In genomic region chr12:104741072-104741471, GRCh38 we compare ENCODE assay signal across 9 cellular contexts.
DNase-seq lines count a peak whose midpoint lies in the region; ATAC-seq and TF ChIP-seq lines count a peak whose summit lies in the region.
"Had no signal": no experiment of that assay in that cellular context is flagged by ENCODE, and none has a peak within 500 bp of the region (broad histone marks: within the 10 kb centered on the region; RNA-seq: fewer than 3 reads in every experiment).

No MANE protein-coding gene starts in this region.

- peak overlapping the region; percentile 60 for H3K4me3 Mint-ChIP-seq in activated CD4-positive, alpha-beta T cell treated with anti-CD3 and anti-CD28 coated beads, Interleukin-2, amount 10 ng/mL, durations not matched to agents 7 days and 5 days
- peak overlapping the region; percentile 51 for H3K4me3 Mint-ChIP-seq in activated CD8-positive, alpha-beta T cell treated with anti-CD3 and anti-CD28 coated beads for 36 hours
- peak overlapping the region; percentile 50 to 72 for H3K4me3 Mint-ChIP-seq in stimulated activated naive B cell treated with anti-CD40 and anti-IgM and Interleukin-4, amounts not matched to agents 10 μg/mL and 1 μg/mL and 100 μg/mL, for 72 hours

- POLR2A ChIA-PET in activated CD4-positive, alpha-beta T cell treated with anti-CD3 and anti-CD28 coated beads, Interleukin-2, amount 10 ng/mL, durations not matched to agents 7 days and 5 days (lab: Charles Lee): no interaction called here
- POLR2A ChIA-PET in activated CD8-positive, alpha-beta T cell treated with anti-CD3 and anti-CD28 coated beads for 36 hours (lab: Charles Lee): no interaction called here

- H3K27ac Mint-ChIP-seq in activated CD4-positive, alpha-beta T cell treated with anti-CD3 and anti-CD28 coated beads, Interleukin-2, amount 10 ng/mL, durations not matched to agents 7 days and 5 days: peak overlapping the region; percentile 90
- peak overlapping the region; percentile 86 for H3K27ac Mint-ChIP-seq in activated CD8-positive, alpha-beta T cell treated with anti-CD3 and anti-CD28 coated beads for 36 hours
- H3K27ac Mint-ChIP-seq in stimulated activated naive B cell treated with anti-CD40 and anti-IgM and Interleukin-4, amounts not matched to agents 10 μg/mL and 1 μg/mL and 100 μg/mL, for 72 hours: peak overlapping the region; percentile 85

- intact Hi-C loops in activated CD8-positive, alpha-beta T cell treated with anti-CD3 and anti-CD28 coated beads for 36 hours (cut with micrococcal nuclease): no loop called here

- no peak for TF ChIP-seq CTCF in activated CD8-positive, alpha-beta T cell treated with anti-CD3 and anti-CD28 coated beads for 36 hours (IDR thresholded peaks at IDR 0.05)

- peaks cover 75% of the 10 kb centered on the region for H3K4me1 Mint-ChIP-seq in activated CD4-positive, alpha-beta T cell treated with anti-CD3 and anti-CD28 coated beads, Interleukin-2, amount 10 ng/mL, durations not matched to agents 7 days and 5 days
- H3K4me1 Mint-ChIP-seq in activated CD8-positive, alpha-beta T cell treated with anti-CD3 and anti-CD28 coated beads for 36 hours (ENCODE audit: low read depth): peaks cover 61% of the 10 kb centered on the region
- H3K4me1 Mint-ChIP-seq in stimulated activated naive B cell treated with anti-CD40 and anti-IgM and Interleukin-4, amounts not matched to agents 10 μg/mL and 1 μg/mL and 100 μg/mL, for 72 hours: peaks cover 83 to 100% of the 10 kb centered on the region in 2 donors

- no peaks in the 10 kb centered on the region for H3K27me3 Mint-ChIP-seq in activated CD4-positive, alpha-beta T cell treated with anti-CD3 and anti-CD28 coated beads, Interleukin-2, amount 10 ng/mL, durations not matched to agents 7 days and 5 days
- H3K27me3 Mint-ChIP-seq in activated CD8-positive, alpha-beta T cell treated with anti-CD3 and anti-CD28 coated beads for 36 hours: no peaks in the 10 kb centered on the region
- no peaks in the 10 kb centered on the region for H3K27me3 Mint-ChIP-seq in stimulated activated naive B cell treated with anti-CD40 and anti-IgM and Interleukin-4, amounts not matched to agents 10 μg/mL and 1 μg/mL and 100 μg/mL, for 72 hours

- peak; percentile 26 for ATAC-seq in HG02798 (IDR thresholded peaks at IDR 0.05; ENCODE audit: poor library complexity, unreplicated experiment)
- peak; percentile 60 for ATAC-seq in activated CD8-positive, alpha-beta T cell treated with anti-CD3 and anti-CD28 coated beads for 36 hours
- ATAC-seq in stimulated activated naive B cell treated with anti-CD40 and anti-IgM and Interleukin-4, amounts not matched to agents 10 μg/mL and 1 μg/mL and 100 μg/mL, for 72 hours (replicated peaks): peak; percentile 8 to 22

- DNase-seq in activated CD4-positive, alpha-beta T cell treated with anti-CD3 and anti-CD28 coated beads, Interleukin-2, amount 10 ng/mL, durations not matched to agents 7 days and 5 days: no peak
- DNase-seq in activated CD4-positive, alpha-beta T cell treated with anti-CD3 and anti-CD28 coated beads, Interleukin-2, amount 50 U/mL, for 1 hour: no peak
- DNase-seq in activated CD8-positive, alpha-beta T cell treated with anti-CD3 and anti-CD28 coated beads for 36 hours: no peak
- DNase-seq in stimulated activated naive B cell treated with anti-CD40 and anti-IgM and Interleukin-4, amounts not matched to agents 10 μg/mL and 1 μg/mL and 100 μg/mL, for 72 hours: no peak
- no peak for DNase-seq in inferior parietal cortex (ENCODE audit: extremely low spot score)
- DNase-seq in activated effector memory CD4-positive, alpha-beta T cell treated with Interleukin-2 at 50 U/mL for 16 hours: no peak
- DNase-seq in NOMO-1 treated with dmso at 0.1 percent for 144 hours (lab: John Stamatoyannopoulos, UW; ENCODE audit: unreplicated experiment): no peak
- DNase-seq: NCI-H2081 treated with DMSO at 0.1 percent for 48 hours had no signal

- no peaks in the 10 kb centered on the region for H3K9me3 Mint-ChIP-seq in activated CD4-positive, alpha-beta T cell treated with anti-CD3 and anti-CD28 coated beads, Interleukin-2, amount 10 ng/mL, durations not matched to agents 7 days and 5 days
- no peaks in the 10 kb centered on the region for H3K9me3 Mint-ChIP-seq in activated CD8-positive, alpha-beta T cell treated with anti-CD3 and anti-CD28 coated beads for 36 hours
- H3K9me3 Mint-ChIP-seq in stimulated activated naive B cell treated with anti-CD40 and anti-IgM and Interleukin-4, amounts not matched to agents 10 μg/mL and 1 μg/mL and 100 μg/mL, for 72 hours: peaks cover 3 to 4% of the 10 kb centered on the region in 2 donors

- H3K36me3 Mint-ChIP-seq in activated CD4-positive, alpha-beta T cell treated with anti-CD3 and anti-CD28 coated beads, Interleukin-2, amount 10 ng/mL, durations not matched to agents 7 days and 5 days (ENCODE audit: low read depth): peaks cover 8% of the 10 kb centered on the region
- H3K36me3 Mint-ChIP-seq in activated CD8-positive, alpha-beta T cell treated with anti-CD3 and anti-CD28 coated beads for 36 hours (ENCODE audit: low read depth): peaks cover 2% of the 10 kb centered on the region
- H3K36me3 Mint-ChIP-seq in stimulated activated naive B cell treated with anti-CD40 and anti-IgM and Interleukin-4, amounts not matched to agents 10 μg/mL and 1 μg/mL and 100 μg/mL, for 72 hours: peaks cover 22 to 61% of the 10 kb centered on the region in 2 donors

- CTCF ChIA-PET in activated CD4-positive, alpha-beta T cell treated with anti-CD3 and anti-CD28 coated beads, Interleukin-2, amount 10 ng/mL, durations not matched to agents 7 days and 5 days (lab: Charles Lee): interaction anchor here (1.1 kb wide), 1 partner anchor 8 kb away, joined by 3 read pairs; no protein-coding TSS in a partner anchor
- CTCF ChIA-PET in activated CD8-positive, alpha-beta T cell treated with anti-CD3 and anti-CD28 coated beads for 36 hours (lab: Charles Lee): interaction anchor here (0.7 to 1.7 kb wide), 5 partner anchors 22 to 359 kb away, joined by 3 to 6 read pairs (median 4); no protein-coding TSS in a partner anchor
